Comparison of ENCODE assay signal across 9 cellular contexts in genomic region chr1:72285074-72285425, GRCh38.
DNase-seq lines count a peak whose midpoint lies in the region; ATAC-seq and TF ChIP-seq lines count a peak whose summit lies in the region.
"Had no signal": no experiment of that assay in that cellular context is flagged by ENCODE, and none has a peak within 500 bp of the region (broad histone marks: within the 10 kb centered on the region; RNA-seq: fewer than 3 reads in every experiment).

No MANE protein-coding gene starts in this region.

- no peak for TF ChIP-seq CTCF in WERI-Rb-1 (IDR thresholded peaks at IDR 0.05; ENCODE audit: low read depth, low read length)

- H3K4me1 ChIP-seq in subcutaneous abdominal adipose tissue (ENCODE audit: control insufficient read depth in 5 of 5, insufficient read depth in 5 of 5, low read length in 5 of 5), result peaks cover 4 to 33% (median 28%) of the 10 kb centered on the region in 5 donors

- H3K27ac ChIP-seq in WERI-Rb-1, result no peak overlapping the region
- H3K27ac ChIP-seq in subcutaneous abdominal adipose tissue (ENCODE audit: low read depth, low read length), result peak overlapping the region; percentile 83
- H3K27ac ChIP-seq: C4-2B had no signal

- ATAC-seq in GM19467 (IDR thresholded peaks at IDR 0.05; ENCODE audit: unreplicated experiment), result no peak

- H3K4me3 ChIP-seq in WERI-Rb-1 (ENCODE audit: low read depth, low read length), result peak overlapping the region; percentile 99
- peak overlapping the region; percentile 84; the same call in 1 of the 2 replicates for H3K4me3 ChIP-seq in iPS-18c (ENCODE audit: insufficient read depth, low read depth, low read length)
- H3K4me3 ChIP-seq in subcutaneous abdominal adipose tissue (ENCODE audit: low read depth in 1 of 5, low read length in 5 of 5), result peak overlapping the region; percentile 86 to 96 (median 91)

- H3K36me3 ChIP-seq in WERI-Rb-1, result no peaks in the 10 kb centered on the region
- H3K36me3 ChIP-seq in subcutaneous abdominal adipose tissue (ENCODE audit: control insufficient read depth in 5 of 5, insufficient read depth in 5 of 5, low read length in 5 of 5), result no peaks in the 10 kb centered on the region

- H3K9me3 ChIP-seq in WERI-Rb-1 (ENCODE audit: severe bottlenecking), result no peaks in the 10 kb centered on the region
- H3K9me3 ChIP-seq in iPS-18c (ENCODE audit: control insufficient read depth, insufficient read depth, low read length), result no peaks in the 10 kb centered on the region
- no peaks in the 10 kb centered on the region for H3K9me3 ChIP-seq in subcutaneous abdominal adipose tissue (ENCODE audit: control insufficient read depth in 5 of 5, low read length in 5 of 5)

- peak overlapping the region in 2 of 5 donors; percentile 11 to 26 for H3K9ac ChIP-seq in subcutaneous abdominal adipose tissue (ENCODE audit: low read length in 5 of 5)

- DNase-seq in NCI-H1417 (lab: John Stamatoyannopoulos, UW), result peak in 2 of 3 experiments; percentile 39 to 57
- no peak for DNase-seq in NCI-H1417 treated with DMSO at 0.1 percent for 48 hours (lab: John Stamatoyannopoulos, UW)
- DNase-seq in WERI-Rb-1, result no peak
- no peak for DNase-seq in NCI-H1092 (lab: John Stamatoyannopoulos, UW)
- no peak for DNase-seq in iPS-NIHi11 (ENCODE audit: low spot score)

- H3K27me3 ChIP-seq in WERI-Rb-1 (ENCODE audit: insufficient read depth, low read depth, severe bottlenecking) (no peaks in the 10 kb centered on the region), subcutaneous abdominal adipose tissue (ENCODE audit: control insufficient read depth in 5 of 5, insufficient read depth in 4 of 5, low read length in 5 of 5) (peaks cover 0 to 3% (median 0%) of the 10 kb centered on the region in 5 donors)

Comparison
In these comparisons a context has a peak if more than half of its experiments do, and no peak if none do; other contexts are left out.
1. DNase-seq: peak in NCI-H1417 (2 of 3); none in NCI-H1417 treated with DMSO at 0.1 percent for 48 hours (single experiment), WERI-Rb-1 (single experiment), NCI-H1092 (single experiment) and iPS-NIHi11 (single experiment).
2. Peak in every context shown above with its lines, with median percentiles within 50 percentile points of each other: H3K4me3 ChIP-seq.